Comparison of ENCODE assay signal across 19 cellular contexts in genomic region chr1:48917070-48917454, GRCh38.
A peak's percentile ranks its signal among the peaks of the same experiment; 100 is the strongest.
DNase-seq lines count a peak whose midpoint lies in the region; ATAC-seq, FAIRE-seq and TF ChIP-seq lines count a peak whose summit lies in the region.
"Had no signal": no experiment of that assay in that cellular context is flagged by ENCODE, and none has a peak within 500 bp of the region (broad histone marks: within the 10 kb centered on the region; RNA-seq: fewer than 3 reads in every experiment).

No MANE protein-coding gene starts in this region.

- H3K27ac ChIP-seq in 22Rv1 (peak overlapping the region; percentile 59), kidney (ENCODE audit: low read depth in 2 of 2, low read length in 2 of 2) (no peak overlapping the region)
- H3K27ac ChIP-seq: C4-2B, HL-60 had no signal

- H3K9ac ChIP-seq in kidney (ENCODE audit: low read length in 2 of 2), result no peak overlapping the region

- intact Hi-C loops in kidney (cut with DNase I), result no loop called here

- H3K9me3 ChIP-seq in kidney (ENCODE audit: control insufficient read depth in 1 of 2, low read length in 2 of 2), result no peaks in the 10 kb centered on the region
- H3K9me3 ChIP-seq: Caco-2 had no signal

- DNase-seq in RCC 7860 (ENCODE audit: low spot score), result no peak
- DNase-seq in kidney, result no peak
- DNase-seq in NCI-H146 treated with DMSO at 0.1 percent for 48 hours (lab: John Stamatoyannopoulos, UW; ENCODE audit: unreplicated experiment), result no peak
- DNase-seq in stimulated activated CD4-positive, alpha-beta T cell treated with anti-CD3 and anti-CD28 coated beads, Interleukin-4, amount 100 ng/mL, for 4 hours, result no peak
- no peak for DNase-seq in nucleus accumbens (lab: John Stamatoyannopoulos, UW)
- DNase-seq: CD4-positive, alpha-beta T cell; GDM1; GOT3; H7; HFFc6 had no signal

- H3K36me3 ChIP-seq in kidney (ENCODE audit: control insufficient read depth in 1 of 2, insufficient read depth in 2 of 2, low read length in 2 of 2), result no peaks in the 10 kb centered on the region

- no peak overlapping the region for H3K4me3 ChIP-seq in kidney (ENCODE audit: low read length in 2 of 2)

- FAIRE-seq in RCC 7860 (lab: Jason Lieb, UNC) (peak; percentile 37), endometrium (lab: Jason Lieb, UNC) (peak; percentile 4), kidney (lab: Jason Lieb, UNC) (peak; percentile 68)
- FAIRE-seq: GM12892, GM18507, HTR-8/SVneo had no signal

- no peak for TF ChIP-seq CTCF in 22Rv1 (IDR thresholded peaks at IDR 0.05)
- no peak for TF ChIP-seq CTCF in kidney (IDR thresholded peaks at IDR 0.05; ENCODE audit: borderline replicate concordance, extremely low read depth, insufficient read depth)

- peaks cover 3 to 5% of the 10 kb centered on the region in 2 donors for H3K4me1 ChIP-seq in kidney (ENCODE audit: control insufficient read depth in 1 of 2, insufficient read depth in 1 of 2, low read depth in 1 of 2, low read length in 2 of 2)

- no peak for ATAC-seq in GM21367 (IDR thresholded peaks at IDR 0.05; ENCODE audit: unreplicated experiment)
